22 cellular contexts compared by ENCODE assay signal in the genomic region with DNA sequence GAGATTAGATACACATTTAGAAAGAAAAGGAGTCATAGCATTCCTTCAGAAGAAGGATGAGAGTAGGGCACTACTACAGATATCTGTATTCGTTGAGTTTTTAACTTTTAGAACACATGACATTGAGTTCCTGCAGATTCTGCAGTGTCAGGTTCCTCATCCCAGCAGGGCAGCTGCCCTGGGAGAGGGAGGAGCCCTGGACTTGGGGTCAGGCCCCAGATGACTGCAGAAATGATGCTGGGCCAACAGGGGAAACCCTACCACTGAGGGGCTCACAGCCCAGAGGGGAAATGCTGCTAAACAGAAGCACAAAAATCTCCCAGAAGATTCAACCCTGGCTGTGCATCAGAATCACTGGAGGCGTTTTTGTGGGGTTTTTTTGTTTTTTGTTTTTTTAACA.
"Had no signal": no experiment of that assay in that cellular context is flagged by ENCODE, and none has a peak within 500 bp of the region (broad histone marks: within the 10 kb centered on the region; RNA-seq: fewer than 3 reads in every experiment).

No MANE protein-coding gene starts in this region.

- H3K4me2 ChIP-seq: hepatocyte had no signal

- H3K4me1 ChIP-seq: testis, tibial nerve, upper lobe of right lung, vagina had no signal

- H3K4me3 ChIP-seq: hepatocyte, lung, testis, tibial nerve, upper lobe of right lung, vagina had no signal

- H3K36me3 Mint-ChIP-seq: naive thymus-derived CD4-positive, alpha-beta T cell; stimulated activated naive B cell treated with anti-CD40 and anti-IgM and Interleukin-4, amounts not matched to agents 10 μg/mL and 1 μg/mL and 100 μg/mL, for 72 hours had no signal

- H3K27ac Mint-ChIP-seq: endodermal cell; naive thymus-derived CD4-positive, alpha-beta T cell; nephron progenitor cell; stimulated activated naive B cell treated with anti-CD40 and anti-IgM and Interleukin-4, amounts not matched to agents 10 μg/mL and 1 μg/mL and 100 μg/mL, for 72 hours had no signal

- H3K9me3 Mint-ChIP-seq: endodermal cell; naive thymus-derived CD4-positive, alpha-beta T cell; stimulated activated naive B cell treated with anti-CD40 and anti-IgM and Interleukin-4, amounts not matched to agents 10 μg/mL and 1 μg/mL and 100 μg/mL, for 72 hours; stimulated activated naive CD8-positive, alpha-beta T cell treated with anti-CD3 and anti-CD28 coated beads, Interleukin-15, amount 100 ng/mL, for 72 hours had no signal

- H3K27me3 ChIP-seq: hepatocyte, neutrophil, testis, tibial nerve, upper lobe of right lung, vagina had no signal

- H3K4me3 Mint-ChIP-seq: endodermal cell; naive thymus-derived CD4-positive, alpha-beta T cell; nephron progenitor cell; stimulated activated naive B cell treated with anti-CD40 and anti-IgM and Interleukin-4, amounts not matched to agents 10 μg/mL and 1 μg/mL and 100 μg/mL, for 72 hours; stimulated activated naive CD8-positive, alpha-beta T cell treated with anti-CD3 and anti-CD28 coated beads, Interleukin-15, amount 100 ng/mL, for 72 hours had no signal

- H3K79me2 ChIP-seq: hepatocyte had no signal

- ATAC-seq: left colon; left ventricle myocardium superior; naive thymus-derived CD4-positive, alpha-beta T cell; sciatic nerve; stimulated activated naive B cell treated with anti-CD40 and anti-IgM and Interleukin-4, amounts not matched to agents 10 μg/mL and 1 μg/mL and 100 μg/mL, for 72 hours; stimulated activated naive CD8-positive, alpha-beta T cell treated with anti-CD3 and anti-CD28 coated beads, Interleukin-15, amount 100 ng/mL, for 72 hours had no signal

- H3K4me1 Mint-ChIP-seq: nephron progenitor cell; stimulated activated naive B cell treated with anti-CD40 and anti-IgM and Interleukin-4, amounts not matched to agents 10 μg/mL and 1 μg/mL and 100 μg/mL, for 72 hours; stimulated activated naive CD8-positive, alpha-beta T cell treated with anti-CD3 and anti-CD28 coated beads, Interleukin-15, amount 100 ng/mL, for 72 hours had no signal

- H3K27ac ChIP-seq: hepatocyte, neutrophil, testis, tibial nerve, upper lobe of right lung, vagina had no signal

- DNase-seq: effector CD4-positive, alpha-beta T cell; foreskin melanocyte; head of caudate nucleus; left colon; left ventricle myocardium superior; mesenchymal stem cell; naive thymus-derived CD4-positive, alpha-beta T cell; nephron progenitor cell; posterior cingulate gyrus; stimulated activated CD4-positive, alpha-beta T cell treated with anti-CD3 and anti-CD28 coated beads, Interleukin-2, amount 100 ng/mL, for 24 hours; stimulated activated CD4-positive, alpha-beta T cell treated with anti-CD3 and anti-CD28 coated beads, Interleukin-4, amount 100 ng/mL, for 4 hours; stimulated activated naive B cell treated with anti-CD40 and anti-IgM and Interleukin-4, amounts not matched to agents 10 μg/mL and 1 μg/mL and 100 μg/mL, for 72 hours; stimulated activated naive CD8-positive, alpha-beta T cell treated with anti-CD3 and anti-CD28 coated beads, Interleukin-15, amount 100 ng/mL, for 72 hours; testis; upper lobe of right lung had no signal

- H3K36me3 ChIP-seq: neutrophil, tibial nerve, upper lobe of right lung, vagina had no signal

- H3K9me3 ChIP-seq: neutrophil, testis, tibial nerve, upper lobe of right lung, vagina had no signal

- H2AFZ ChIP-seq: hepatocyte had no signal
